In genomic region chr11:12289667-12290476, GRCh38 we compare ENCODE assay signal across 22 cellular contexts.
DNase-seq lines count a peak whose midpoint lies in the region; FAIRE-seq and TF ChIP-seq lines count a peak whose summit lies in the region.
"Had no signal": no experiment of that assay in that cellular context is flagged by ENCODE, and none has a peak within 500 bp of the region (broad histone marks: within the 10 kb centered on the region; RNA-seq: fewer than 3 reads in every experiment).

No MANE protein-coding gene starts in this region.

- POLR2A ChIA-PET in endothelial cell of umbilical vein (lab: Charles Lee) = no interaction called here

- intact Hi-C loops in endothelial cell of umbilical vein (cut with micrococcal nuclease) (loop anchor here (5.0 kb wide), 5 partner anchors 387 to 537 kb away; partner anchors contain the start of gene USP47), stomach (cut with DNase I; ENCODE audit: low total_unique reads) (no loop called here)

- CTCF ChIA-PET in endothelial cell of umbilical vein (lab: Charles Lee) = interaction anchor here (0.8 to 4.8 kb wide), 31 partner anchors 9 to 1095 kb away, joined by 3 to 102 read pairs (median 5); no protein-coding TSS in a partner anchor

- TF ChIP-seq EP300 in stomach (IDR thresholded peaks at IDR 0.05) = no peak

- peaks cover 12% of the 10 kb centered on the region for H3K4me1 Mint-ChIP-seq in activated T-cell treated with anti-CD3 and anti-CD28 coated beads, Interleukin-2, amount 50 U/mL, for 24 hours (ENCODE audit: low read depth)

- no peak overlapping the region for H3K4me3 Mint-ChIP-seq in activated T-cell treated with anti-CD3 and anti-CD28 coated beads, Interleukin-2, amount 50 U/mL, for 24 hours
- H3K4me3 Mint-ChIP-seq: CD4-positive, alpha-beta T cell; dendritic cell treated with granulocyte-macrophage colony-stimulating factor and Interleukin-4, amounts not matched to agents 40 ng/mL and 50 ng/mL, for 4 days had no signal

- no peak overlapping the region for H2AFZ ChIP-seq in endothelial cell of umbilical vein (ENCODE audit: low read depth, low read length)
- H2AFZ ChIP-seq: parathyroid adenoma had no signal

- DNase-seq in activated T-cell treated with anti-CD3 and anti-CD28 coated beads, Interleukin-2, amount 50 U/mL, for 24 hours = no peak
- no peak for DNase-seq in activated T-cell treated with anti-CD3 and anti-CD28 coated beads for 4 hours
- DNase-seq in GM20000 (ENCODE audit: low spot score) = peak; percentile 8
- DNase-seq in endothelial cell of umbilical vein (ENCODE audit: low read depth, low spot score) = no peak
- DNase-seq in stomach = peak; percentile 11
- no peak for DNase-seq in stimulated activated CD4-positive, alpha-beta T cell treated with anti-CD3 and anti-CD28 coated beads, Interleukin-4, amount 100 ng/mL, for 4 hours
- no peak for DNase-seq in NCI-H2171 treated with DMSO at 0.1 percent for 48 hours (lab: John Stamatoyannopoulos, UW)
- DNase-seq in stimulated activated CD4-positive, alpha-beta T cell treated with anti-CD3 and anti-CD28 coated beads, Interleukin-1b, Interleukin-23, amount 100 ng/mL, for 48 hours = no peak
- DNase-seq: CD4-positive, alpha-beta T cell; DMS53; foreskin fibroblast; hypothalamus; naive thymus-derived CD8-positive, alpha-beta T cell; NCI-H510A; RPMI8226 had no signal

- H3K27me3 Mint-ChIP-seq in activated T-cell treated with anti-CD3 and anti-CD28 coated beads, Interleukin-2, amount 50 U/mL, for 24 hours = no peaks in the 10 kb centered on the region
- H3K27me3 Mint-ChIP-seq: CD4-positive, alpha-beta T cell; dendritic cell treated with granulocyte-macrophage colony-stimulating factor and Interleukin-4, amounts not matched to agents 40 ng/mL and 50 ng/mL, for 4 days; naive thymus-derived CD8-positive, alpha-beta T cell had no signal

- BruUV-seq in endothelial cell of umbilical vein (replicated peaks; lab: Mats Ljungman, UMichigan) = no TSS peak

- dilution Hi-C loops in endothelial cell of umbilical vein (cut with MboI; ENCODE audit: extremely low pct_ligation_motif_present, low sequenced_read_pairs) = no loop called here

- H3K9ac ChIP-seq in endothelial cell of umbilical vein (replicated peaks; ENCODE audit: extremely low read depth, insufficient read depth, low read length) = no peak overlapping the region
- H3K9ac ChIP-seq: KMS-11, parathyroid adenoma had no signal

- TF ChIP-seq CTCF in GM20000 (IDR thresholded peaks at IDR 0.05; ENCODE audit: extremely low read depth, missing control alignments) = no peak
- TF ChIP-seq CTCF in endothelial cell of umbilical vein (IDR thresholded peaks at IDR 0.05; ENCODE audit: extremely low read depth in 1 of 2, insufficient read depth in 1 of 2, low read depth in 1 of 2, low read length in 2 of 2) = no peak
- no peak for TF ChIP-seq CTCF in stomach (IDR thresholded peaks at IDR 0.05)

- H3K27ac ChIP-seq in endothelial cell of umbilical vein (ENCODE audit: insufficient read depth, low read depth, low read length) (no peak overlapping the region), stomach (no peak overlapping the region)
- H3K27ac ChIP-seq: breast epithelium, KMS-11, parathyroid adenoma, vagina had no signal

- TF ChIP-seq POLR2A in endothelial cell of umbilical vein (IDR thresholded peaks at IDR 0.05; ENCODE audit: low read depth, low read length) = no peak
- no peak for TF ChIP-seq POLR2A in stomach (IDR thresholded peaks at IDR 0.05)

- peak overlapping the region; percentile 45 for H3K27ac Mint-ChIP-seq in activated T-cell treated with anti-CD3 and anti-CD28 coated beads, Interleukin-2, amount 50 U/mL, for 24 hours
- H3K27ac Mint-ChIP-seq: CD4-positive, alpha-beta T cell; dendritic cell treated with granulocyte-macrophage colony-stimulating factor and Interleukin-4, amounts not matched to agents 40 ng/mL and 50 ng/mL, for 4 days had no signal

- no peaks in the 10 kb centered on the region for H4K20me1 ChIP-seq in endothelial cell of umbilical vein (replicated peaks; ENCODE audit: control insufficient read depth, extremely low read depth, insufficient read depth, low read length)

- H3K4me2 ChIP-seq in endothelial cell of umbilical vein (ENCODE audit: insufficient read depth, low read length) = no peak overlapping the region

- peak; percentile 24 for FAIRE-seq in endothelial cell of umbilical vein (lab: Jason Lieb, UNC)
- FAIRE-seq: GM18507, keratinocyte had no signal

- no peaks in the 10 kb centered on the region for H3K79me2 ChIP-seq in endothelial cell of umbilical vein (ENCODE audit: control insufficient read depth, insufficient read depth, low read length)
- H3K79me2 ChIP-seq: parathyroid adenoma had no signal

- no peak overlapping the region for H3K4me3 ChIP-seq in endothelial cell of umbilical vein (replicated peaks in 1 of 3; ENCODE audit: insufficient read depth in 1 of 3, low read depth in 1 of 3, low read length in 3 of 3)
- H3K4me3 ChIP-seq in stomach = no peak overlapping the region
- H3K4me3 ChIP-seq: breast epithelium, vagina had no signal

- H3K9me1 ChIP-seq in endothelial cell of umbilical vein (replicated peaks; ENCODE audit: control insufficient read depth, extremely low read depth, insufficient read depth, low read length) = no peaks in the 10 kb centered on the region

- H3K36me3 Mint-ChIP-seq in activated T-cell treated with anti-CD3 and anti-CD28 coated beads, Interleukin-2, amount 50 U/mL, for 24 hours (ENCODE audit: low read depth) = no peaks in the 10 kb centered on the region

- H3K9me3 Mint-ChIP-seq in activated T-cell treated with anti-CD3 and anti-CD28 coated beads, Interleukin-2, amount 50 U/mL, for 24 hours = no peaks in the 10 kb centered on the region
- H3K9me3 Mint-ChIP-seq: CD4-positive, alpha-beta T cell; dendritic cell treated with granulocyte-macrophage colony-stimulating factor and Interleukin-4, amounts not matched to agents 40 ng/mL and 50 ng/mL, for 4 days; naive thymus-derived CD8-positive, alpha-beta T cell had no signal

- H3K4me1 ChIP-seq in endothelial cell of umbilical vein (ENCODE audit: control insufficient read depth, extremely low read depth, insufficient read depth, low read length) (peaks cover 37% of the 10 kb centered on the region), stomach (peaks cover 16 to 43% (median 26%) of the 10 kb centered on the region in 4 donors)
- H3K4me1 ChIP-seq: breast epithelium, parathyroid adenoma had no signal

- H3K27me3 ChIP-seq in endothelial cell of umbilical vein (ENCODE audit: control insufficient read depth in 2 of 2, insufficient read depth in 2 of 2, low read length in 2 of 2) (no peaks in the 10 kb centered on the region), stomach (no peaks in the 10 kb centered on the region)
- H3K27me3 ChIP-seq: breast epithelium, vagina had no signal

- H3K36me3 ChIP-seq in endothelial cell of umbilical vein (ENCODE audit: control insufficient read depth in 2 of 2, extremely low read depth in 1 of 2, insufficient read depth in 2 of 2, low read length in 2 of 2) = no peaks in the 10 kb centered on the region
- peaks cover 0 to 10% (median 0%) of the 10 kb centered on the region in 4 donors for H3K36me3 ChIP-seq in stomach
- H3K36me3 ChIP-seq: breast epithelium, vagina had no signal

- H3K9me3 ChIP-seq in endothelial cell of umbilical vein (replicated peaks; ENCODE audit: control insufficient read depth, insufficient read depth, low read length) (no peaks in the 10 kb centered on the region), stomach (no peaks in the 10 kb centered on the region)
- H3K9me3 ChIP-seq: breast epithelium, vagina had no signal

- 87 to 92% (median 91%) methylated on average over 7 of the region's 7 CpGs for WGBS in stomach, 5 donors

TF ChIP-seq in endothelial cell of umbilical vein, 7 proteins besides CTCF, POLR2A, EP300 and RAD21:
- TF ChIP-seq MAX (IDR thresholded peaks at IDR 0.05; ENCODE audit: insufficient read depth, insufficient read length) (no peak), POLR2AphosphoS5 (IDR thresholded peaks at IDR 0.05; ENCODE audit: insufficient read depth, low read depth, low read length) (no peak), EZH2 (IDR thresholded peaks at IDR 0.05; ENCODE audit: borderline replicate concordance, low read depth, low read length, severe bottlenecking) (no peak), GATA2 (IDR thresholded peaks at IDR 0.05; ENCODE audit: insufficient read depth, insufficient read length, low read depth, low read length) (no peak), FOS (IDR thresholded peaks at IDR 0.05; ENCODE audit: borderline replicate concordance, insufficient read depth, low read length) (no peak), JUN (IDR thresholded peaks at IDR 0.05; ENCODE audit: borderline replicate concordance, insufficient read depth, insufficient read length, low read depth) (no peak), MYC (IDR thresholded peaks at IDR 0.05; ENCODE audit: low read depth, low read length) (no peak)

Comparison
In these comparisons a context has a peak if more than half of its experiments do, and no peak if none do; other contexts are left out.
1. DNase-seq: peak in GM20000 (single experiment) and stomach (single experiment); none in activated T-cell treated with anti-CD3 and anti-CD28 coated beads, Interleukin-2, amount 50 U/mL, for 24 hours (single experiment), activated T-cell treated with anti-CD3 and anti-CD28 coated beads for 4 hours (single experiment), endothelial cell of umbilical vein (single experiment), stimulated activated CD4-positive, alpha-beta T cell treated with anti-CD3 and anti-CD28 coated beads, Interleukin-4, amount 100 ng/mL, for 4 hours (0 of 2), NCI-H2171 treated with DMSO at 0.1 percent for 48 hours (single experiment) and stimulated activated CD4-positive, alpha-beta T cell treated with anti-CD3 and anti-CD28 coated beads, Interleukin-1b, Interleukin-23, amount 100 ng/mL, for 48 hours (single experiment).